In the genomic region with DNA sequence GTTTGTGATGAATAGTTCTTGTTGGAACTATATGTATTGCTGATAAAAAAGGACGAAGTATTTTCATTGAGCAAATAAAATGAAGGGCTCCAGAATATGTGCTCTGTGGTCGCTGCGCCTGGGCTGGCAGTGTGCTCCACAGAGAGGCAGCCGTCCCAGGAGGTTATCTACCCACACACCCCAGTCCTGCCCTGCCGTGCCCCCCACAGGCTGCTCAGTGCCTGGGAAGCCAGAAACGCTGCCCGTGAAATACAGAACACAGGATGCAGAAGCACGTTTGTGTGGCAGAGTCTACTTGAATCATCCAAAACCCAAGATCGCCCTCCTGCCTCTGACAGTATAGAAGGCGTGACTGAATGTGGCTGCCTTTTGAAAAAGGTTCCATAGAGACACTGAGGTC, we compare ENCODE assay signal across 36 cellular contexts. TPM values are rescaled to one million over a fixed set of nuclear protein-coding genes. Genes with fewer than 3 reads are reported as not detected.
"Had no signal": no experiment of that assay in that cellular context is flagged by ENCODE, and none has a peak within 500 bp of the region (broad histone marks: within the 10 kb centered on the region; RNA-seq: fewer than 3 reads in every experiment).

No MANE protein-coding gene starts in this region.

- H3K36me3 ChIP-seq: colonic mucosa, ovary had no signal

- H3K27me3 Mint-ChIP-seq: dendritic cell treated with granulocyte-macrophage colony-stimulating factor and Interleukin-4, amounts not matched to agents 40 ng/mL and 50 ng/mL, for 4 days; progenitor cell of endocrine pancreas; stimulated activated naive CD8-positive, alpha-beta T cell treated with anti-CD3 and anti-CD28 coated beads, Interleukin-15, amount 100 ng/mL, for 72 hours had no signal

- H3K27ac ChIP-seq: colonic mucosa, esophagus muscularis mucosa, foreskin keratinocyte, gastroesophageal sphincter, heart left ventricle, hepatocyte, left lung, ovary, right lobe of liver, testis, tibial artery had no signal

- H3K4me1 Mint-ChIP-seq: central memory CD8-positive, alpha-beta T cell; stimulated activated naive B cell treated with anti-CD40 and anti-IgM and Interleukin-4, amounts not matched to agents 10 μg/mL and 1 μg/mL and 100 μg/mL, for 72 hours had no signal

- H3K9me3 ChIP-seq: colonic mucosa, esophagus muscularis mucosa, gastroesophageal sphincter, heart left ventricle, left lung, ovary, right lobe of liver, testis, tibial artery had no signal

- H3K4me3 Mint-ChIP-seq: central memory CD8-positive, alpha-beta T cell; dendritic cell treated with granulocyte-macrophage colony-stimulating factor and Interleukin-4, amounts not matched to agents 40 ng/mL and 50 ng/mL, for 4 days; naive thymus-derived CD4-positive, alpha-beta T cell; stimulated activated naive B cell treated with anti-CD40 and anti-IgM and Interleukin-4, amounts not matched to agents 10 μg/mL and 1 μg/mL and 100 μg/mL, for 72 hours; stimulated activated naive CD8-positive, alpha-beta T cell treated with anti-CD3 and anti-CD28 coated beads, Interleukin-15, amount 100 ng/mL, for 72 hours; type B pancreatic cell had no signal

- H3K4me3 ChIP-seq: colonic mucosa, esophagus muscularis mucosa, gastroesophageal sphincter, heart left ventricle, hepatocyte, left lung, ovary, right lobe of liver, testis, tibial artery had no signal

- ATAC-seq: foreskin keratinocyte; gastroesophageal sphincter; heart left ventricle; left cardiac atrium; left lung; naive thymus-derived CD4-positive, alpha-beta T cell; right lobe of liver; stimulated activated naive B cell treated with anti-CD40 and anti-IgM and Interleukin-4, amounts not matched to agents 10 μg/mL and 1 μg/mL and 100 μg/mL, for 72 hours; stimulated activated naive CD8-positive, alpha-beta T cell treated with anti-CD3 and anti-CD28 coated beads, Interleukin-15, amount 100 ng/mL, for 72 hours had no signal

- H3K27ac Mint-ChIP-seq: dendritic cell treated with granulocyte-macrophage colony-stimulating factor and Interleukin-4, amounts not matched to agents 40 ng/mL and 50 ng/mL, for 4 days; naive thymus-derived CD4-positive, alpha-beta T cell; progenitor cell of endocrine pancreas; stimulated activated naive B cell treated with anti-CD40 and anti-IgM and Interleukin-4, amounts not matched to agents 10 μg/mL and 1 μg/mL and 100 μg/mL, for 72 hours; type B pancreatic cell had no signal

- H3K9me3 Mint-ChIP-seq: central memory CD8-positive, alpha-beta T cell; dendritic cell treated with granulocyte-macrophage colony-stimulating factor and Interleukin-4, amounts not matched to agents 40 ng/mL and 50 ng/mL, for 4 days; naive thymus-derived CD4-positive, alpha-beta T cell; stimulated activated naive B cell treated with anti-CD40 and anti-IgM and Interleukin-4, amounts not matched to agents 10 μg/mL and 1 μg/mL and 100 μg/mL, for 72 hours; stimulated activated naive CD8-positive, alpha-beta T cell treated with anti-CD3 and anti-CD28 coated beads, Interleukin-15, amount 100 ng/mL, for 72 hours; type B pancreatic cell had no signal

- H3K27me3 ChIP-seq: colonic mucosa, esophagus muscularis mucosa, foreskin keratinocyte, gastroesophageal sphincter, heart left ventricle, hepatocyte, left lung, ovary, right lobe of liver, testis, tibial artery had no signal

- H3K36me3 Mint-ChIP-seq: stimulated activated naive B cell treated with anti-CD40 and anti-IgM and Interleukin-4, amounts not matched to agents 10 μg/mL and 1 μg/mL and 100 μg/mL, for 72 hours had no signal

- DNase-seq: colonic mucosa; effector CD8-positive, alpha-beta T cell; foreskin keratinocyte; left cardiac atrium; left lung; mesendoderm; midbrain; naive thymus-derived CD4-positive, alpha-beta T cell; occipital lobe; ovary; right lobe of liver; stimulated activated CD4-positive, alpha-beta T cell treated with anti-CD3 and anti-CD28 coated beads, Interleukin-2, amount 100 ng/mL, for 24 hours; stimulated activated CD4-positive, alpha-beta T cell treated with anti-CD3 and anti-CD28 coated beads, Interleukin-4, amount 100 ng/mL, for 24 hours; stimulated activated naive B cell treated with anti-CD40 and anti-IgM and Interleukin-4, amounts not matched to agents 10 μg/mL and 1 μg/mL and 100 μg/mL, for 72 hours; stimulated activated naive CD8-positive, alpha-beta T cell treated with anti-CD3 and anti-CD28 coated beads, Interleukin-15, amount 100 ng/mL, for 72 hours; testis; tibial artery had no signal

- H3K4me1 ChIP-seq: colonic mucosa, foreskin keratinocyte, gastroesophageal sphincter, heart left ventricle, left lung, right lobe of liver, testis, tibial artery had no signal

RNA-seq across cellular contexts. Expression of a gene that starts 1.4 kb away (rescaled TPM):
- total RNA-seq: chondrocyte; colonic mucosa; endothelial cell of umbilical vein; epithelial cell of proximal tubule; esophagus muscularis mucosa; foreskin keratinocyte; heart left ventricle; hepatocyte; kidney epithelial cell; left cardiac atrium; left lung; lower leg skin; lung microvascular endothelial cell; mucosa of gallbladder; naive thymus-derived CD4-positive, alpha-beta T cell; occipital lobe; progenitor cell of endocrine pancreas; right lobe of liver; skeletal muscle tissue; subcutaneous adipose tissue; testis had no signal
- polyA plus RNA-seq: endothelial cell of umbilical vein; fibroblast of lung; foreskin keratinocyte; heart left ventricle; hepatocyte; naive thymus-derived CD4-positive, alpha-beta T cell; neural cell had no signal

RNA-seq across cellular contexts. Expression of a gene that starts 3.6 kb away (rescaled TPM):
- total RNA-seq: chondrocyte; colonic mucosa; endothelial cell of umbilical vein; epithelial cell of proximal tubule; esophagus muscularis mucosa; fibroblast of lung; foreskin keratinocyte; gastroesophageal sphincter; heart left ventricle; hepatocyte; kidney epithelial cell; left cardiac atrium; left lung; lower leg skin; lung microvascular endothelial cell; mucosa of gallbladder; naive thymus-derived CD4-positive, alpha-beta T cell; occipital lobe; ovary; progenitor cell of endocrine pancreas; right lobe of liver; skeletal muscle tissue; testis had no signal
- polyA plus RNA-seq: endothelial cell of umbilical vein; fibroblast of lung; foreskin keratinocyte; heart left ventricle; naive thymus-derived CD4-positive, alpha-beta T cell; neural cell; ovary had no signal
